Comparison of ENCODE assay signal across 9 cellular contexts in genomic region chr14:92436115-92436776, GRCh38.
"Had no signal": no experiment of that assay in that cellular context is flagged by ENCODE, and none has a peak within 500 bp of the region (broad histone marks: within the 10 kb centered on the region; RNA-seq: fewer than 3 reads in every experiment).

No MANE protein-coding gene starts in this region.

- H2AFZ ChIP-seq: GM23248 had no signal

- H3K36me3 ChIP-seq: HAP-1 had no signal

- FAIRE-seq: HTR-8/SVneo had no signal

- H3K4me3 ChIP-seq: GM23248, HAP-1 had no signal

- H3K9ac ChIP-seq: GM23248, KMS-11 had no signal

- H3K9me3 ChIP-seq: HAP-1 had no signal

- DNase-seq: GM23248, GOT3, H7, HFFc6, KBM-7 had no signal

- ATAC-seq: HCT116 had no signal

- H3K4me1 ChIP-seq: HAP-1 had no signal

- H3K27ac ChIP-seq: GM23248 had no signal
